1 cellular context compared by ENCODE assay signal in the genomic region with DNA sequence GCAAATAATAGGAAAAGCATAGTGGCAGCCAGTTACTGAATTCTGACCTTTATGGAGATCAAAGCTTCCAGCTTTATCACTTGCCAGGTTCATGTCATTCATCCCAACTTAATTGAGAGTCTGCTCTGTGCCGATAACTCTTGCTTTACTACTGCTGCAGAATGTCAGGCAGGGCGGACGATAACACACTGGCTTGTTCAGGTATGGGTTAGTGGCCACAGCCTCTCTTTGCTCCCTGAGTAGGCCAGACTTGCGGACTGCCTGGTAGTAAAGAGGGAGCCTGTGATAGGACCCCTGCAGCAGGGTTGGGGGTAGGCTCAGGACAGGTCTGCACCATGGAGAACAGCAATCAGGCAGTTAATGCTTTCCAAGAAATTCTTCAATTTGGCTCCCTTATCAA.
TF ChIP-seq lines count a peak whose summit lies in the region.

No MANE protein-coding gene starts in this region.

TF ChIP-seq in K562, 482 proteins besides CTCF, POLR2A, EP300 and RAD21 (continued from another document and continues in another):
- TF ChIP-seq MLLT1 (IDR thresholded peaks at IDR 0.05), result no peak
- TF ChIP-seq ZNF76 (CRISPR knock-in tag; IDR thresholded peaks at IDR 0.05; ENCODE audit: borderline replicate concordance), result no peak
- TF ChIP-seq SOX6 (IDR thresholded peaks at IDR 0.05), result peak; percentile 95
- no peak for TF ChIP-seq SFPQ (IDR thresholded peaks at IDR 0.05; ENCODE audit: low read depth, low read length)
- TF ChIP-seq ARID1B (IDR thresholded peaks at IDR 0.05), result peak; percentile 99
- no peak for TF ChIP-seq ZNF184 (CRISPR knock-in tag; IDR thresholded peaks at IDR 0.05)
- TF ChIP-seq, protein P1, sequence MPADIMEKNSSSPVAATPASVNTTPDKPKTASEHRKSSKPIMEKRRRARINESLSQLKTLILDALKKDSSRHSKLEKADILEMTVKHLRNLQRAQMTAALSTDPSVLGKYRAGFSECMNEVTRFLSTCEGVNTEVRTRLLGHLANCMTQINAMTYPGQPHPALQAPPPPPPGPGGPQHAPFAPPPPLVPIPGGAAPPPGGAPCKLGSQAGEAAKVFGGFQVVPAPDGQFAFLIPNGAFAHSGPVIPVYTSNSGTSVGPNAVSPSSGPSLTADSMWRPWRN (IDR thresholded peaks at IDR 0.05; ENCODE audit: low read depth), result peak; percentile 83
- peak; percentile 71; the same call in 1 of the 2 replicates for TF ChIP-seq KAT7 (CRISPR knock-in tag; IDR thresholded peaks at IDR 0.05; ENCODE audit: borderline replicate concordance)
- TF ChIP-seq ZNF146 (CRISPR knock-in tag; IDR thresholded peaks at IDR 0.05; ENCODE audit: unreplicated experiment), result no peak
- TF ChIP-seq ZFPM2 (CRISPR knock-in tag; IDR thresholded peaks at IDR 0.05), result no peak
- peak; percentile 50; the same call in 1 of the 2 replicates for TF ChIP-seq ELF4 (CRISPR knock-in tag; IDR thresholded peaks at IDR 0.05)
- no peak for TF ChIP-seq BCL6 (CRISPR knock-in tag; IDR thresholded peaks at IDR 0.05)
- no peak for TF ChIP-seq ZNF134 (CRISPR knock-in tag; conservative IDR thresholded peaks at IDR 0.05)
- no peak for TF ChIP-seq EZH2 (IDR thresholded peaks at IDR 0.05; ENCODE audit: borderline replicate concordance, low read depth, low read length)
- TF ChIP-seq, protein P2, sequence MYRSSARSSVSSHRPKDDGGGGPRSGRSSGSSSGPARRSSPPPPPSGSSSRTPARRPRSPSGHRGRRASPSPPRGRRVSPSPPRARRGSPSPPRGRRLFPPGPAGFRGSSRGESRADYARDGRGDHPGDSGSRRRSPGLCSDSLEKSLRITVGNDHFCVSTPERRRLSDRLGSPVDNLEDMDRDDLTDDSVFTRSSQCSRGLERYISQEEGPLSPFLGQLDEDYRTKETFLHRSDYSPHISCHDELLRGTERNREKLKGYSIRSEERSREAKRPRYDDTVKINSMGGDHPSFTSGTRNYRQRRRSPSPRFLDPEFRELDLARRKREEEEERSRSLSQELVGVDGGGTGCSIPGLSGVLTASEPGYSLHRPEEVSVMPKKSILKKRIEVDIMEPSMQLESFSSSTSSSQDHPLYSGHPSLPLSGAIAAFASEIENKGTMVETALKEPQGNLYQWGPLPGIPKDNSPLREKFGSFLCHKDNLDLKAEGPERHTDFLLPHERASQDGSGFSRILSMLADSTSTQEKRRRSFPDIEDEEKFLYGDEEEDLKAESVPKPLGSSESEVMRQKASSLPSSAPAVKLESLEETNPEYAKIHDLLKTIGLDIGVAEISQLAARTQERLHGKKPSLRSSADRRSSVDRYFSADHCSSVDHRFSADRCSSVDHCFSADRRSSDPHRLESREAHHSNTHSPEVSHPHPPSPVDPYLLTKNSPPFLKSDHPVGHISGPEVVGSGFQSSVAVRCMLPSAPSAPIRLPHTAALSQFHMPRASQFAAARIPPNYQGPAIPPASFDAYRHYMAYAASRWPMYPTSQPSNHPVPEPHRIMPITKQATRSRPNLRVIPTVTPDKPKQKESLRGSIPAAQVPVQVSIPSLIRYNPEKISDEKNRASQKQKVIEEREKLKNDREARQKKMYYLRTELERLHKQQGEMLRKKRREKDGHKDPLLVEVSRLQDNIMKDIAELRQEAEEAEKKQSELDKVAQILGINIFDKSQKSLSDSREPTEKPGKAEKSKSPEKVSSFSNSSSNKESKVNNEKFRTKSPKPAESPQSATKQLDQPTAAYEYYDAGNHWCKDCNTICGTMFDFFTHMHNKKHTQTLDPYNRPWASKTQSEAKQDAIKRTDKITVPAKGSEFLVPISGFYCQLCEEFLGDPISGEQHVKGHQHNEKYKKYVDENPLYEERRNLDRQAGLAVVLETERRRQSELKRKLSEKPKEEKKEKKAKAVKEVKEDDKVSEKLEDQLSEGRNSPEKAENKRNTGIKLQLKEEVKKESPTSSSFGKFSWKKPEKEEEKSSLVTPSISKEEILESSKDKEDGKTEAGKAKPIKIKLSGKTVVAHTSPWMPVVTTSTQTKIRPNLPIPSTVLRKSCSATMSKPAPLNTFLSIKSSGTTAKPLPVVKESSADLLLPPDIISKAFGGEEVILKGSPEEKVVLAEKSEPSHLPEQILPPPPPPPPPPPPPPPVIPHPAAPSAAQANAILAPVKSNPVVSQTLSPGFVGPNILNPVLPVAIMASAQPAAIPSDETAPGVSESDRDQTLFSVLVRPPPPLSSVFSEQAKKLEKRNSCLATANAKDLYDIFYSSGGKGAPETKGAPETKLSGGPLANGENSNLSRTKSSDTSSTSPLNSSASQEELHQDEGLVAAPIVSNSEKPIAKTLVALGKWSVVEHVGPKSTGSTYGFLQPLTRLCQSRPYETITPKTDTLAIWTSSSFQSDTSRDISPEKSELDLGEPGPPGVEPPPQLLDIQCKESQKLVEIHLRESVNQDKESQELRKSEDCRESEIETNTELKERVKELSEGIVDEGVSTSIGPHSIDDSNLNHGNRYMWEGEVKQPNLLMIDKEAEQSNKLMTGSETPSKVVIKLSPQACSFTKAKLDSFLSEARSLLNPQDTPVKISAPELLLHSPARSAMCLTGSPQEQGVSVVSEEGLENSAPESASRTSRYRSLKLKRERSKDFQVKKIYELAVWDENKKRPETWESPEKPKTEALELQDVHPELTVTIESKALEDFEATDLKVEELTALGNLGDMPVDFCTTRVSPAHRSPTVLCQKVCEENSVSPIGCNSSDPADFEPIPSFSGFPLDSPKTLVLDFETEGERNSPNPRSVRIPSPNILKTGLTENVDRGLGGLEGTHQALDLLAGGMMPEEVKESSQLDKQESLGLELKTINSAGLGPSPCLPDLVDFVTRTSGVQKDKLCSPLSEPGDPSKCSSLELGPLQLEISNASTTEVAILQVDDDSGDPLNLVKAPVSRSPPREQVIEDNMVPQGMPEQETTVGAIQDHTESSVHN (IDR thresholded peaks at IDR 0.05; ENCODE audit: borderline replicate concordance in 1 of 2, low read depth in 1 of 2), result no peak
- no peak for TF ChIP-seq EGR1 (conservative IDR thresholded peaks at IDR 0.05)
- TF ChIP-seq, protein P3, sequence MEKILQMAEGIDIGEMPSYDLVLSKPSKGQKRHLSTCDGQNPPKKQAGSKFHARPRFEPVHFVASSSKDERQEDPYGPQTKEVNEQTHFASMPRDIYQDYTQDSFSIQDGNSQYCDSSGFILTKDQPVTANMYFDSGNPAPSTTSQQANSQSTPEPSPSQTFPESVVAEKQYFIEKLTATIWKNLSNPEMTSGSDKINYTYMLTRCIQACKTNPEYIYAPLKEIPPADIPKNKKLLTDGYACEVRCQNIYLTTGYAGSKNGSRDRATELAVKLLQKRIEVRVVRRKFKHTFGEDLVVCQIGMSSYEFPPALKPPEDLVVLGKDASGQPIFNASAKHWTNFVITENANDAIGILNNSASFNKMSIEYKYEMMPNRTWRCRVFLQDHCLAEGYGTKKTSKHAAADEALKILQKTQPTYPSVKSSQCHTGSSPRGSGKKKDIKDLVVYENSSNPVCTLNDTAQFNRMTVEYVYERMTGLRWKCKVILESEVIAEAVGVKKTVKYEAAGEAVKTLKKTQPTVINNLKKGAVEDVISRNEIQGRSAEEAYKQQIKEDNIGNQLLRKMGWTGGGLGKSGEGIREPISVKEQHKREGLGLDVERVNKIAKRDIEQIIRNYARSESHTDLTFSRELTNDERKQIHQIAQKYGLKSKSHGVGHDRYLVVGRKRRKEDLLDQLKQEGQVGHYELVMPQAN (IDR thresholded peaks at IDR 0.05; ENCODE audit: borderline replicate concordance), result no peak
- no peak for TF ChIP-seq CEBPB (tag; IDR thresholded peaks at IDR 0.05)
- TF ChIP-seq CBX2 (IDR thresholded peaks at IDR 0.05; ENCODE audit: insufficient read depth, low read length, poor library complexity, severe bottlenecking), result no peak
- peak; percentile 87 for TF ChIP-seq BCOR (IDR thresholded peaks at IDR 0.05)
- TF ChIP-seq U2AF1 (optimal IDR thresholded peaks at IDR 0.05; ENCODE audit: low read depth, low read length), result no peak
- TF ChIP-seq FOXA1 (IDR thresholded peaks at IDR 0.05; ENCODE audit: borderline replicate concordance), result no peak
- TF ChIP-seq, protein P4, sequence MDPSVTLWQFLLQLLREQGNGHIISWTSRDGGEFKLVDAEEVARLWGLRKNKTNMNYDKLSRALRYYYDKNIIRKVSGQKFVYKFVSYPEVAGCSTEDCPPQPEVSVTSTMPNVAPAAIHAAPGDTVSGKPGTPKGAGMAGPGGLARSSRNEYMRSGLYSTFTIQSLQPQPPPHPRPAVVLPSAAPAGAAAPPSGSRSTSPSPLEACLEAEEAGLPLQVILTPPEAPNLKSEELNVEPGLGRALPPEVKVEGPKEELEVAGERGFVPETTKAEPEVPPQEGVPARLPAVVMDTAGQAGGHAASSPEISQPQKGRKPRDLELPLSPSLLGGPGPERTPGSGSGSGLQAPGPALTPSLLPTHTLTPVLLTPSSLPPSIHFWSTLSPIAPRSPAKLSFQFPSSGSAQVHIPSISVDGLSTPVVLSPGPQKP (CRISPR knock-in tag; IDR thresholded peaks at IDR 0.05), result no peak
- peak in 1 of 2 experiments; percentile 87; a peak in 2 of 4 replicates for TF ChIP-seq ARNT (IDR thresholded peaks at IDR 0.05)
- no peak for TF ChIP-seq ZNF444 (CRISPR knock-in tag; IDR thresholded peaks at IDR 0.05)
- TF ChIP-seq ETV1 (tag; conservative IDR thresholded peaks at IDR 0.05; ENCODE audit: low read depth), result no peak
- no peak for TF ChIP-seq NCOA4 (IDR thresholded peaks at IDR 0.05; ENCODE audit: partially characterized antibody)
- no peak for TF ChIP-seq SRSF1 (IDR thresholded peaks at IDR 0.05; ENCODE audit: low read depth, low read length)
- peak; percentile 37 for TF ChIP-seq MAFG (tag; conservative IDR thresholded peaks at IDR 0.05)
- TF ChIP-seq RBM22 (IDR thresholded peaks at IDR 0.05; ENCODE audit: low read depth, low read length, poor library complexity, severe bottlenecking), result no peak
- TF ChIP-seq, protein P5, sequence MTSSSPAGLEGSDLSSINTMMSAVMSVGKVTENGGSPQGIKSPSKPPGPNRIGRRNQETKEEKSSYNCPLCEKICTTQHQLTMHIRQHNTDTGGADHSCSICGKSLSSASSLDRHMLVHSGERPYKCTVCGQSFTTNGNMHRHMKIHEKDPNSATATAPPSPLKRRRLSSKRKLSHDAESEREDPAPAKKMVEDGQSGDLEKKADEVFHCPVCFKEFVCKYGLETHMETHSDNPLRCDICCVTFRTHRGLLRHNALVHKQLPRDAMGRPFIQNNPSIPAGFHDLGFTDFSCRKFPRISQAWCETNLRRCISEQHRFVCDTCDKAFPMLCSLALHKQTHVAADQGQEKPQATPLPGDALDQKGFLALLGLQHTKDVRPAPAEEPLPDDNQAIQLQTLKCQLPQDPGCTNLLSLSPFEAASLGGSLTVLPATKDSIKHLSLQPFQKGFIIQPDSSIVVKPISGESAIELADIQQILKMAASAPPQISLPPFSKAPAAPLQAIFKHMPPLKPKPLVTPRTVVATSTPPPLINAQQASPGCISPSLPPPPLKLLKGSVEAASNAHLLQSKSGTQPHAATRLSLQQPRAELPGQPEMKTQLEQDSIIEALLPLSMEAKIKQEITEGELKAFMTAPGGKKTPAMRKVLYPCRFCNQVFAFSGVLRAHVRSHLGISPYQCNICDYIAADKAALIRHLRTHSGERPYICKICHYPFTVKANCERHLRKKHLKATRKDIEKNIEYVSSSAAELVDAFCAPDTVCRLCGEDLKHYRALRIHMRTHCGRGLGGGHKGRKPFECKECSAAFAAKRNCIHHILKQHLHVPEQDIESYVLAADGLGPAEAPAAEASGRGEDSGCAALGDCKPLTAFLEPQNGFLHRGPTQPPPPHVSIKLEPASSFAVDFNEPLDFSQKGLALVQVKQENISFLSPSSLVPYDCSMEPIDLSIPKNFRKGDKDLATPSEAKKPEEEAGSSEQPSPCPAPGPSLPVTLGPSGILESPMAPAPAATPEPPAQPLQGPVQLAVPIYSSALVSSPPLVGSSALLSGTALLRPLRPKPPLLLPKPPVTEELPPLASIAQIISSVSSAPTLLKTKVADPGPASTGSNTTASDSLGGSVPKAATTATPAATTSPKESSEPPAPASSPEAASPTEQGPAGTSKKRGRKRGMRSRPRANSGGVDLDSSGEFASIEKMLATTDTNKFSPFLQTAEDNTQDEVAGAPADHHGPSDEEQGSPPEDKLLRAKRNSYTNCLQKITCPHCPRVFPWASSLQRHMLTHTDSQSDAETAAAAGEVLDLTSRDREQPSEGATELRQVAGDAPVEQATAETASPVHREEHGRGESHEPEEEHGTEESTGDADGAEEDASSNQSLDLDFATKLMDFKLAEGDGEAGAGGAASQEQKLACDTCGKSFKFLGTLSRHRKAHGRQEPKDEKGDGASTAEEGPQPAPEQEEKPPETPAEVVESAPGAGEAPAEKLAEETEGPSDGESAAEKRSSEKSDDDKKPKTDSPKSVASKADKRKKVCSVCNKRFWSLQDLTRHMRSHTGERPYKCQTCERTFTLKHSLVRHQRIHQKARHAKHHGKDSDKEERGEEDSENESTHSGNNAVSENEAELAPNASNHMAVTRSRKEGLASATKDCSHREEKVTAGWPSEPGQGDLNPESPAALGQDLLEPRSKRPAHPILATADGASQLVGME (CRISPR knock-in tag; IDR thresholded peaks at IDR 0.05), result no peak
- TF ChIP-seq WHSC1 (IDR thresholded peaks at IDR 0.05; ENCODE audit: low read length), result no peak
- TF ChIP-seq TEAD2 (tag; IDR thresholded peaks at IDR 0.05), result no peak
- TF ChIP-seq NFE2L1 (tag; IDR thresholded peaks at IDR 0.05; ENCODE audit: borderline replicate concordance, low read depth), result no peak
- TF ChIP-seq TAF1 (IDR thresholded peaks at IDR 0.05; ENCODE audit: control insufficient read depth, extremely low read depth, insufficient read depth, low read length, severe bottlenecking), result peak; percentile 26
